In the genomic region with DNA sequence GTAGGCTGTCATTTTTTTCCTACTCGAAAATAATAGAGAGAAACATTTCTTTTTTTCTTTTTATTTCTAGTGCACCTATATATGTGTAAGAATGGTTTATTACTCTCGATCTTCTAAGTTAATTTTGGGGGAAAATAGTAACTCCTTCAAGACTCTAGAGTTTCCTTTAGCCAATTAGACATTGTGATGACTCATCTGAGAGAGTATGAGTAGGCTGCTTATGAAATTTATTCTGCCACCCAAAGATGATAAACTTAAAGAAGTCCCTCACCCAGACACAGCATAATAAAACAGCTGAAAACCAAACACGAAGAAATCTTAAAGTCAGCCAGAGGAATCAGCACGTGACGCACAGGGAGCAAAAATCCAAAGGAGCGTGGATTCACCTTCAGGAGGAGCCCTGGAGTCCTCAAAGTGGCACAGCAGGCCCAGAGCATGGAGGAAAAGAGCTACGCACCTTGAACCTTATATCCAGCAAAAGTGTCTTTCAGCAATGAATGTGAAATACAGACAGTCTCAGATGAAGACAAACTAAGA, we compare ENCODE assay signal across 1 cellular context.
TF ChIP-seq lines count a peak whose summit lies in the region.

No MANE protein-coding gene starts in this region.

TF ChIP-seq in A549, 52 proteins besides CTCF, POLR2A, EP300 and RAD21 (continued from another document):
- TF ChIP-seq, protein P1, sequence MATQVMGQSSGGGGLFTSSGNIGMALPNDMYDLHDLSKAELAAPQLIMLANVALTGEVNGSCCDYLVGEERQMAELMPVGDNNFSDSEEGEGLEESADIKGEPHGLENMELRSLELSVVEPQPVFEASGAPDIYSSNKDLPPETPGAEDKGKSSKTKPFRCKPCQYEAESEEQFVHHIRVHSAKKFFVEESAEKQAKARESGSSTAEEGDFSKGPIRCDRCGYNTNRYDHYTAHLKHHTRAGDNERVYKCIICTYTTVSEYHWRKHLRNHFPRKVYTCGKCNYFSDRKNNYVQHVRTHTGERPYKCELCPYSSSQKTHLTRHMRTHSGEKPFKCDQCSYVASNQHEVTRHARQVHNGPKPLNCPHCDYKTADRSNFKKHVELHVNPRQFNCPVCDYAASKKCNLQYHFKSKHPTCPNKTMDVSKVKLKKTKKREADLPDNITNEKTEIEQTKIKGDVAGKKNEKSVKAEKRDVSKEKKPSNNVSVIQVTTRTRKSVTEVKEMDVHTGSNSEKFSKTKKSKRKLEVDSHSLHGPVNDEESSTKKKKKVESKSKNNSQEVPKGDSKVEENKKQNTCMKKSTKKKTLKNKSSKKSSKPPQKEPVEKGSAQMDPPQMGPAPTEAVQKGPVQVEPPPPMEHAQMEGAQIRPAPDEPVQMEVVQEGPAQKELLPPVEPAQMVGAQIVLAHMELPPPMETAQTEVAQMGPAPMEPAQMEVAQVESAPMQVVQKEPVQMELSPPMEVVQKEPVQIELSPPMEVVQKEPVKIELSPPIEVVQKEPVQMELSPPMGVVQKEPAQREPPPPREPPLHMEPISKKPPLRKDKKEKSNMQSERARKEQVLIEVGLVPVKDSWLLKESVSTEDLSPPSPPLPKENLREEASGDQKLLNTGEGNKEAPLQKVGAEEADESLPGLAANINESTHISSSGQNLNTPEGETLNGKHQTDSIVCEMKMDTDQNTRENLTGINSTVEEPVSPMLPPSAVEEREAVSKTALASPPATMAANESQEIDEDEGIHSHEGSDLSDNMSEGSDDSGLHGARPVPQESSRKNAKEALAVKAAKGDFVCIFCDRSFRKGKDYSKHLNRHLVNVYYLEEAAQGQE (IDR thresholded peaks at IDR 0.05): no peak
- TF ChIP-seq, protein P2, sequence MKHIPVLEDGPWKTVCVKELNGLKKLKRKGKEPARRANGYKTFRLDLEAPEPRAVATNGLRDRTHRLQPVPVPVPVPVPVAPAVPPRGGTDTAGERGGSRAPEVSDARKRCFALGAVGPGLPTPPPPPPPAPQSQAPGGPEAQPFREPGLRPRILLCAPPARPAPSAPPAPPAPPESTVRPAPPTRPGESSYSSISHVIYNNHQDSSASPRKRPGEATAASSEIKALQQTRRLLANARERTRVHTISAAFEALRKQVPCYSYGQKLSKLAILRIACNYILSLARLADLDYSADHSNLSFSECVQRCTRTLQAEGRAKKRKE (CRISPR knock-in tag; IDR thresholded peaks at IDR 0.05; ENCODE audit: low read depth): no peak
- TF ChIP-seq MYC (IDR thresholded peaks at IDR 0.05; ENCODE audit: borderline replicate concordance, low read length): no peak
